Comparison of ENCODE assay signal across 10 cellular contexts in genomic region chr10:14093735-14094484, GRCh38.
DNase-seq lines count a peak whose midpoint lies in the region; ATAC-seq and TF ChIP-seq lines count a peak whose summit lies in the region.
"Had no signal": no experiment of that assay in that cellular context is flagged by ENCODE, and none has a peak within 500 bp of the region (broad histone marks: within the 10 kb centered on the region; RNA-seq: fewer than 3 reads in every experiment).

No MANE protein-coding gene starts in this region.

- CTCF ChIA-PET in activated CD8-positive, alpha-beta T cell treated with anti-CD3 and anti-CD28 coated beads for 36 hours (lab: Charles Lee): interaction anchor here (1.2 kb wide), 1 partner anchor 305 kb away, joined by 3 read pairs; no protein-coding TSS in a partner anchor
- CTCF ChIA-PET in activated CD8-positive, alpha-beta T cell treated with anti-CD3 and anti-CD28 coated beads, Interleukin-2, amount 10 ng/mL, durations not matched to agents 7 days and 5 days (lab: Charles Lee): interaction anchor here (0.6 to 1.5 kb wide), 5 partner anchors 93 to 310 kb away, joined by 3 read pairs; no protein-coding TSS in a partner anchor

- no peak overlapping the region for H3K27ac Mint-ChIP-seq in activated CD8-positive, alpha-beta T cell treated with anti-CD3 and anti-CD28 coated beads for 36 hours
- no peak overlapping the region for H3K27ac Mint-ChIP-seq in activated CD8-positive, alpha-beta T cell treated with anti-CD3 and anti-CD28 coated beads, Interleukin-2, amount 10 ng/mL, durations not matched to agents 7 days and 5 days
- H3K27ac Mint-ChIP-seq: T-helper 1 cell treated with Interleukin-12 subunit alpha and Interleukin-12 subunit beta and Interleukin-4 antibody, amounts not matched to agents 30 μg/mL and 1 μg/mL, for 36 hours had no signal

- H3K36me3 Mint-ChIP-seq in activated CD8-positive, alpha-beta T cell treated with anti-CD3 and anti-CD28 coated beads for 36 hours (ENCODE audit: low read depth): no peaks in the 10 kb centered on the region
- no peaks in the 10 kb centered on the region for H3K36me3 Mint-ChIP-seq in activated CD8-positive, alpha-beta T cell treated with anti-CD3 and anti-CD28 coated beads, Interleukin-2, amount 10 ng/mL, durations not matched to agents 7 days and 5 days (ENCODE audit: low read depth)
- H3K36me3 Mint-ChIP-seq: naive B cell had no signal

- H3K27ac ChIP-seq in VCaP (no peak overlapping the region), left ventricle myocardium inferior (replicated peaks) (no peak overlapping the region), upper lobe of right lung (no peak overlapping the region), testis (no peak overlapping the region)

- no peaks in the 10 kb centered on the region for H3K4me1 Mint-ChIP-seq in activated CD8-positive, alpha-beta T cell treated with anti-CD3 and anti-CD28 coated beads for 36 hours (ENCODE audit: low read depth)
- H3K4me1 Mint-ChIP-seq in activated CD8-positive, alpha-beta T cell treated with anti-CD3 and anti-CD28 coated beads, Interleukin-2, amount 10 ng/mL, durations not matched to agents 7 days and 5 days (ENCODE audit: low read depth): no peaks in the 10 kb centered on the region

- H3K9me3 Mint-ChIP-seq in activated CD8-positive, alpha-beta T cell treated with anti-CD3 and anti-CD28 coated beads for 36 hours: no peaks in the 10 kb centered on the region
- no peaks in the 10 kb centered on the region for H3K9me3 Mint-ChIP-seq in activated CD8-positive, alpha-beta T cell treated with anti-CD3 and anti-CD28 coated beads, Interleukin-2, amount 10 ng/mL, durations not matched to agents 7 days and 5 days (ENCODE audit: insufficient read depth)
- H3K9me3 Mint-ChIP-seq: naive B cell; T-helper 1 cell treated with Interleukin-12 subunit alpha and Interleukin-12 subunit beta and Interleukin-4 antibody, amounts not matched to agents 30 μg/mL and 1 μg/mL, for 36 hours had no signal

- H3K27me3 Mint-ChIP-seq in activated CD8-positive, alpha-beta T cell treated with anti-CD3 and anti-CD28 coated beads for 36 hours: no peaks in the 10 kb centered on the region
- H3K27me3 Mint-ChIP-seq in activated CD8-positive, alpha-beta T cell treated with anti-CD3 and anti-CD28 coated beads, Interleukin-2, amount 10 ng/mL, durations not matched to agents 7 days and 5 days (ENCODE audit: low read depth): no peaks in the 10 kb centered on the region

- peaks cover 11% of the 10 kb centered on the region for H3K4me1 ChIP-seq in left ventricle myocardium inferior
- no peaks in the 10 kb centered on the region for H3K4me1 ChIP-seq in upper lobe of right lung
- no peaks in the 10 kb centered on the region for H3K4me1 ChIP-seq in testis

- H3K4me3 ChIP-seq in left ventricle myocardium inferior: no peak overlapping the region
- no peak overlapping the region for H3K4me3 ChIP-seq in upper lobe of right lung
- H3K4me3 ChIP-seq in testis: no peak overlapping the region

- TF ChIP-seq POLR2A in testis (IDR thresholded peaks at IDR 0.05): no peak

- intact Hi-C loops in activated CD8-positive, alpha-beta T cell treated with anti-CD3 and anti-CD28 coated beads for 36 hours (cut with micrococcal nuclease): no loop called here
- intact Hi-C loops in left ventricle myocardium inferior (cut with micrococcal nuclease): loop anchor here (5.0 kb wide), 1 partner anchor 307 kb away; no protein-coding TSS in a partner anchor
- intact Hi-C loops in upper lobe of right lung (cut with DNase I): loop anchor here (10.0 kb wide), 1 partner anchor 309 kb away; no protein-coding TSS in a partner anchor
- intact Hi-C loops in testis (cut with DNase I; ENCODE audit: low total_unique reads): loop anchor here (5.0 kb wide), 1 partner anchor 307 kb away; no protein-coding TSS in a partner anchor

- H3K27me3 ChIP-seq in left ventricle myocardium inferior (ENCODE audit: low read depth) (no peaks in the 10 kb centered on the region), upper lobe of right lung (no peaks in the 10 kb centered on the region), testis (no peaks in the 10 kb centered on the region)

- WGBS in testis, 2 donors: 60 to 70% methylated on average over 14 of the region's 14 CpGs

- no peaks in the 10 kb centered on the region for H3K9me3 ChIP-seq in left ventricle myocardium inferior (replicated peaks)
- H3K9me3 ChIP-seq in upper lobe of right lung: no peaks in the 10 kb centered on the region
- no peaks in the 10 kb centered on the region for H3K9me3 ChIP-seq in testis

- POLR2A ChIA-PET in activated CD8-positive, alpha-beta T cell treated with anti-CD3 and anti-CD28 coated beads for 36 hours (lab: Charles Lee): no interaction called here
- POLR2A ChIA-PET in activated CD8-positive, alpha-beta T cell treated with anti-CD3 and anti-CD28 coated beads, Interleukin-2, amount 10 ng/mL, durations not matched to agents 7 days and 5 days (lab: Charles Lee): no interaction called here

- DNase-seq in activated CD8-positive, alpha-beta T cell treated with anti-CD3 and anti-CD28 coated beads for 36 hours: peak; percentile 3
- DNase-seq in activated CD8-positive, alpha-beta T cell treated with anti-CD3 and anti-CD28 coated beads, Interleukin-2, amount 10 ng/mL, durations not matched to agents 7 days and 5 days: no peak
- DNase-seq in left ventricle myocardium inferior: no peak
- DNase-seq in upper lobe of right lung: no peak
- no peak for DNase-seq in testis
- no peak for DNase-seq in activated CD8-positive, alpha-beta memory T cell treated with anti-CD3 and anti-CD28 coated beads, Interleukin-2, amount 50 U/mL, for 48 hours
- DNase-seq in SKM-1 treated with dmso at 0.1 percent for 144 hours (lab: John Stamatoyannopoulos, UW; ENCODE audit: unreplicated experiment): no peak
- DNase-seq: naive B cell had no signal

- ATAC-seq in activated CD8-positive, alpha-beta T cell treated with anti-CD3 and anti-CD28 coated beads for 36 hours: no peak
- ATAC-seq in activated CD8-positive, alpha-beta T cell treated with anti-CD3 and anti-CD28 coated beads, Interleukin-2, amount 10 ng/mL, durations not matched to agents 7 days and 5 days: no peak
- ATAC-seq in upper lobe of right lung: no peak

- H3K36me3 ChIP-seq in left ventricle myocardium inferior (no peaks in the 10 kb centered on the region), upper lobe of right lung (no peaks in the 10 kb centered on the region), testis (ENCODE audit: low read depth, missing control alignments) (no peaks in the 10 kb centered on the region)

- no peak overlapping the region for H3K4me3 Mint-ChIP-seq in activated CD8-positive, alpha-beta T cell treated with anti-CD3 and anti-CD28 coated beads for 36 hours
- no peak overlapping the region for H3K4me3 Mint-ChIP-seq in activated CD8-positive, alpha-beta T cell treated with anti-CD3 and anti-CD28 coated beads, Interleukin-2, amount 10 ng/mL, durations not matched to agents 7 days and 5 days
- H3K4me3 Mint-ChIP-seq: naive B cell; T-helper 1 cell treated with Interleukin-12 subunit alpha and Interleukin-12 subunit beta and Interleukin-4 antibody, amounts not matched to agents 30 μg/mL and 1 μg/mL, for 36 hours had no signal

- no peak for TF ChIP-seq CTCF in activated CD8-positive, alpha-beta T cell treated with anti-CD3 and anti-CD28 coated beads for 36 hours (IDR thresholded peaks at IDR 0.05)
- TF ChIP-seq CTCF in VCaP (conservative IDR thresholded peaks at IDR 0.05) (peak; percentile 76), left ventricle myocardium inferior (IDR thresholded peaks at IDR 0.05; ENCODE audit: borderline replicate concordance) (peak; percentile 73), upper lobe of right lung (IDR thresholded peaks at IDR 0.05) (peak; percentile 48), testis (IDR thresholded peaks at IDR 0.05) (peak in 1 of 3 experiments; percentile 43)
